In the genomic region with DNA sequence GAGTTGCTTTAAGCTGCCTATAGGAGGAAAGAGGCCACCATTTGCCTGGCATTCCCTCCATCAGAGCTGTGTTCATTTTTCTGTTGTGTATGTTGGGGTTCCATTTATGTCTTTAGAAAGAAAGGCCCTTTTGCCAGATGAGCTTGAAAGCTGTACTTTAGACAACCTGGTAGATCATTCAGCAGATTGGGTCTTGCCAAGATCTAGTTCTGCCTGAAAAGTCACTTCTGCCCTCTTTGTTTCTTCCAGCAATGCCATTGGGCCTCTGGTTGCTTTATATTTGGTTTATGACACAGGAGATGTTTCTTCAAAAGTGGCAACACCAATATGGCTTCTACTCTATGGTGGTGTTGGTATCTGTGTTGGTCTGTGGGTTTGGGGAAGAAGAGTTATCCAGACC, we compare ENCODE assay signal across 22 cellular contexts. TPM values are rescaled to one million over a fixed set of nuclear protein-coding genes. Genes with fewer than 3 reads are reported as not detected.
DNase-seq lines count a peak whose midpoint lies in the region; ATAC-seq and TF ChIP-seq lines count a peak whose summit lies in the region.
"Had no signal": no experiment of that assay in that cellular context is flagged by ENCODE, and none has a peak within 500 bp of the region (broad histone marks: within the 10 kb centered on the region; RNA-seq: fewer than 3 reads in every experiment).

No MANE protein-coding gene starts in this region.

- H3K27me3 ChIP-seq in breast epithelium (no peaks in the 10 kb centered on the region), osteoblast (ENCODE audit: insufficient read depth, low read length) (no peaks in the 10 kb centered on the region), MM.1S (replicated peaks; ENCODE audit: insufficient read depth, low read length) (no peaks in the 10 kb centered on the region)
- H3K27me3 ChIP-seq: left lung, right atrium auricular region had no signal

- no peaks in the 10 kb centered on the region for H3K4me1 ChIP-seq in breast epithelium
- H3K4me1 ChIP-seq in osteoblast (ENCODE audit: insufficient read depth, low read length), result peaks cover 9% of the 10 kb centered on the region
- H3K4me1 ChIP-seq in MM.1S (ENCODE audit: low read length), result no peaks in the 10 kb centered on the region
- H3K4me1 ChIP-seq: right atrium auricular region had no signal

- no peak overlapping the region for H3K9ac ChIP-seq in MM.1S (ENCODE audit: low read length)

- H3K9me3 Mint-ChIP-seq in activated T-cell treated with anti-CD3 and anti-CD28 coated beads, Interleukin-2, amount 50 U/mL, for 72 hours, result no peaks in the 10 kb centered on the region
- H3K9me3 Mint-ChIP-seq in activated T-cell treated with anti-CD3 and anti-CD28 coated beads, Interleukin-2, amount 50 U/mL, for 4 hours, result no peaks in the 10 kb centered on the region
- H3K9me3 Mint-ChIP-seq: activated CD4-positive, alpha-beta memory T cell treated with anti-CD3 and anti-CD28 coated beads for 36 hours; IgD-negative memory B cell had no signal

- intact Hi-C loops in breast epithelium (cut with DNase I; ENCODE audit: low total_unique reads), result no loop called here

- H3K4me3 ChIP-seq in LNCaP clone FGC (ENCODE audit: low read depth, low read length) (no peak overlapping the region), breast epithelium (no peak overlapping the region), osteoblast (ENCODE audit: insufficient read depth, low read length) (no peak overlapping the region), MM.1S (ENCODE audit: low read length) (no peak overlapping the region)
- H3K4me3 ChIP-seq: left lung, mucosa of descending colon, right atrium auricular region had no signal

- peaks cover 24% of the 10 kb centered on the region for H3K79me2 ChIP-seq in osteoblast (ENCODE audit: insufficient read depth, low read length)
- H3K79me2 ChIP-seq in MM.1S (ENCODE audit: low read length), result peaks cover 43% of the 10 kb centered on the region

- H3K9me3 ChIP-seq in breast epithelium (no peaks in the 10 kb centered on the region), osteoblast (ENCODE audit: low read depth, low read length) (no peaks in the 10 kb centered on the region), MM.1S (replicated peaks; ENCODE audit: insufficient read depth, low read length) (no peaks in the 10 kb centered on the region)
- H3K9me3 ChIP-seq: left lung, mucosa of descending colon, right atrium auricular region had no signal

- no peaks in the 10 kb centered on the region for H3K9me2 ChIP-seq in MM.1S (replicated peaks; ENCODE audit: insufficient read depth, low read length)

- H3K36me3 ChIP-seq in breast epithelium (peaks cover 4% of the 10 kb centered on the region), osteoblast (ENCODE audit: insufficient read depth, low read length) (peaks cover 97% of the 10 kb centered on the region), MM.1S (replicated peaks; ENCODE audit: insufficient read depth, low read length) (peaks cover 41% of the 10 kb centered on the region)

- H3K27ac Mint-ChIP-seq in activated T-cell treated with anti-CD3 and anti-CD28 coated beads, Interleukin-2, amount 50 U/mL, for 72 hours, result peak overlapping the region; percentile 63

- H2AFZ ChIP-seq in osteoblast (ENCODE audit: low read length) (no peak overlapping the region), MM.1S (ENCODE audit: low read length) (no peak overlapping the region)

- no peak for TF ChIP-seq CTCF in LNCaP clone FGC (IDR thresholded peaks at IDR 0.05; ENCODE audit: control insufficient read depth, extremely low read depth, insufficient read depth)
- no peak for TF ChIP-seq CTCF in breast epithelium (IDR thresholded peaks at IDR 0.05)
- no peak for TF ChIP-seq CTCF in osteoblast (IDR thresholded peaks at IDR 0.05; ENCODE audit: extremely low read depth, low read depth, low read length)
- TF ChIP-seq CTCF in MM.1S (IDR thresholded peaks at IDR 0.05; ENCODE audit: low read length), result no peak

- H3K4me1 Mint-ChIP-seq in activated T-cell treated with anti-CD3 and anti-CD28 coated beads, Interleukin-2, amount 50 U/mL, for 72 hours (ENCODE audit: low read depth), result peaks cover 58% of the 10 kb centered on the region
- H3K4me1 Mint-ChIP-seq in activated T-cell treated with anti-CD3 and anti-CD28 coated beads, Interleukin-2, amount 50 U/mL, for 4 hours (ENCODE audit: low read depth), result peaks cover 44% of the 10 kb centered on the region

- peaks cover 39% of the 10 kb centered on the region for H4K20me1 ChIP-seq in osteoblast (ENCODE audit: insufficient read depth, low read length)
- H4K20me1 ChIP-seq in MM.1S (ENCODE audit: insufficient read depth, low read length), result peaks cover 14% of the 10 kb centered on the region; the same call in 1 of the 2 replicates

- TF ChIP-seq POLR2A in breast epithelium (IDR thresholded peaks at IDR 0.05), result no peak

- H3F3A ChIP-seq in MM.1S (ENCODE audit: insufficient read depth, low read length), result no peaks in the 10 kb centered on the region; the same call in 1 of the 2 replicates

- DNase-seq in activated T-cell treated with anti-CD3 and anti-CD28 coated beads, Interleukin-2, amount 50 U/mL, for 72 hours, result no peak
- no peak for DNase-seq in activated T-cell treated with anti-CD3 and anti-CD28 coated beads, Interleukin-2, amount 50 U/mL, for 4 hours
- peak; percentile 33 for DNase-seq in LNCaP clone FGC (ENCODE audit: low read depth)
- DNase-seq in breast epithelium (ENCODE audit: low spot score in 2 of 2), result no peak
- DNase-seq in osteoblast (ENCODE audit: insufficient read length, low spot score, missing footprints), result no peak
- DNase-seq in cerebellar cortex (ENCODE audit: low spot score), result no peak
- no peak for DNase-seq in NCI-H1436 treated with DMSO at 0.1 percent for 48 hours (lab: John Stamatoyannopoulos, UW)
- DNase-seq in MM.1S, result no peak
- DNase-seq: activated CD4-positive, alpha-beta memory T cell treated with anti-CD3 and anti-CD28 coated beads for 36 hours; anterior cingulate cortex; cerebellar nuclear complex; glutamatergic neuron; left lung; mucosa of descending colon; NCI-H187 treated with DMSO at 0.1 percent for 48 hours; NCI-H446; NK-92 treated with Interleukin-12 subunit alpha and Interleukin-12 subunit beta, amount 100 ng/mL, for 24 hours; occipital lobe; stimulated activated CD4-positive, alpha-beta T cell treated with anti-CD3 and anti-CD28 coated beads, Interleukin-15, amount 100 ng/mL, for 24 hours had no signal

- H3K27me3 Mint-ChIP-seq in activated T-cell treated with anti-CD3 and anti-CD28 coated beads, Interleukin-2, amount 50 U/mL, for 72 hours (ENCODE audit: low read depth), result no peaks in the 10 kb centered on the region
- H3K27me3 Mint-ChIP-seq in activated T-cell treated with anti-CD3 and anti-CD28 coated beads, Interleukin-2, amount 50 U/mL, for 4 hours (ENCODE audit: low read depth), result no peaks in the 10 kb centered on the region
- H3K27me3 Mint-ChIP-seq: activated CD4-positive, alpha-beta memory T cell treated with anti-CD3 and anti-CD28 coated beads for 36 hours; IgD-negative memory B cell had no signal

- ATAC-seq in activated T-cell treated with anti-CD3 and anti-CD28 coated beads, Interleukin-2, amount 50 U/mL, for 72 hours (replicated peaks in 1 of 2), result no peak
- ATAC-seq in activated T-cell treated with anti-CD3 and anti-CD28 coated beads, Interleukin-2, amount 50 U/mL, for 4 hours, result no peak
- ATAC-seq: left lung had no signal

- no peak overlapping the region for H3K4me3 Mint-ChIP-seq in activated T-cell treated with anti-CD3 and anti-CD28 coated beads, Interleukin-2, amount 50 U/mL, for 72 hours
- no peak overlapping the region for H3K4me3 Mint-ChIP-seq in activated T-cell treated with anti-CD3 and anti-CD28 coated beads, Interleukin-2, amount 50 U/mL, for 4 hours
- H3K4me3 Mint-ChIP-seq: activated CD4-positive, alpha-beta memory T cell treated with anti-CD3 and anti-CD28 coated beads for 36 hours had no signal

- H3K27ac ChIP-seq in breast epithelium (peak overlapping the region; percentile 15 to 48), osteoblast (ENCODE audit: low read depth, low read length) (peak overlapping the region; percentile 12), MM.1S (ENCODE audit: low read length) (no peak overlapping the region)
- H3K27ac ChIP-seq: left lung, right atrium auricular region, RWPE1 had no signal

- H3K36me3 Mint-ChIP-seq in activated T-cell treated with anti-CD3 and anti-CD28 coated beads, Interleukin-2, amount 50 U/mL, for 72 hours (ENCODE audit: insufficient read depth in 2 of 2), result peaks cover 19 to 54% of the 10 kb centered on the region in 2 donors
- H3K36me3 Mint-ChIP-seq in activated T-cell treated with anti-CD3 and anti-CD28 coated beads, Interleukin-2, amount 50 U/mL, for 4 hours (ENCODE audit: insufficient read depth), result peaks cover 70% of the 10 kb centered on the region

- H3K4me2 ChIP-seq in osteoblast (ENCODE audit: insufficient read depth, low read length) (no peak overlapping the region), MM.1S (ENCODE audit: low read depth, low read length) (no peak overlapping the region)

RNA-seq across cellular contexts. Expression of a gene that starts 14.4 kb away (rescaled TPM):
- total RNA-seq in activated T-cell treated with anti-CD3 and anti-CD28 coated beads, Interleukin-2, amount 50 U/mL, for 72 hours, result 10 to 100 TPM; 54.3 to 66.1 TPM
- total RNA-seq in activated T-cell treated with anti-CD3 and anti-CD28 coated beads, Interleukin-2, amount 50 U/mL, for 4 hours, result 10 to 100 TPM; 68.2 to 79.7 (median 71.6) TPM
- total RNA-seq in breast epithelium (10 to 100 TPM; 26.1 to 46.8 (median 42.6) TPM), osteoblast (96.3 and 131 TPM in 2 replicates)
